In genomic region chr3:127467386-127467785, GRCh38 we compare ENCODE assay signal across 22 cellular contexts.
DNase-seq lines count a peak whose midpoint lies in the region; ATAC-seq and TF ChIP-seq lines count a peak whose summit lies in the region.
"Had no signal": no experiment of that assay in that cellular context is flagged by ENCODE, and none has a peak within 500 bp of the region (broad histone marks: within the 10 kb centered on the region; RNA-seq: fewer than 3 reads in every experiment).

No MANE protein-coding gene starts in this region.

- no peaks in the 10 kb centered on the region for H3K36me3 ChIP-seq in H7 (replicated peaks; ENCODE audit: control insufficient read depth, insufficient read depth, low read length)
- H3K36me3 ChIP-seq: cardiac muscle cell, uterus had no signal

- ATAC-seq in activated CD8-positive, alpha-beta T cell treated with anti-CD3 and anti-CD28 coated beads for 36 hours: peak; percentile 60
- ATAC-seq in T-helper 17 cell (no peak), GM21367 (IDR thresholded peaks at IDR 0.05; ENCODE audit: unreplicated experiment) (no peak)
- ATAC-seq: psoas muscle had no signal

- intact Hi-C loops in activated CD8-positive, alpha-beta T cell treated with anti-CD3 and anti-CD28 coated beads for 36 hours (cut with micrococcal nuclease): no loop called here

- CTCF ChIA-PET in activated CD8-positive, alpha-beta T cell treated with anti-CD3 and anti-CD28 coated beads for 36 hours (lab: Charles Lee): interaction anchor here (1.0 kb wide), 1 partner anchor 716 kb away, joined by 3 read pairs; no protein-coding TSS in a partner anchor

- POLR2A ChIA-PET in activated CD8-positive, alpha-beta T cell treated with anti-CD3 and anti-CD28 coated beads for 36 hours (lab: Charles Lee): no interaction called here

- H3K27ac Mint-ChIP-seq in activated CD8-positive, alpha-beta T cell treated with anti-CD3 and anti-CD28 coated beads for 36 hours: no peak overlapping the region
- no peak overlapping the region for H3K27ac Mint-ChIP-seq in T-helper 17 cell
- H3K27ac Mint-ChIP-seq: activated B cell treated with CpG ODN at 0.5 μM for 24 hours; activated naive CD8-positive, alpha-beta T cell; CD4-positive, CD25-positive, alpha-beta regulatory T cell had no signal

- peak; percentile 52 for DNase-seq in Ammon's horn (ENCODE audit: low spot score)
- peak; percentile 85 for DNase-seq in H7
- DNase-seq in activated CD8-positive, alpha-beta T cell treated with anti-CD3 and anti-CD28 coated beads for 36 hours: peak; percentile 49
- DNase-seq in middle frontal gyrus (ENCODE audit: extremely low spot score, low spot score): peak; percentile 33
- DNase-seq in NCI-H2107 (lab: John Stamatoyannopoulos, UW): no peak
- DNase-seq in T-helper 17 cell: no peak
- no peak for DNase-seq in NCI-H1694 treated with DMSO at 0.1 percent for 48 hours (lab: John Stamatoyannopoulos, UW)
- DNase-seq: activated B cell treated with CpG ODN at 0.5 μM for 24 hours; aorta; CD4-positive, CD25-positive, alpha-beta regulatory T cell; cortex of kidney; kidney; NCI-H1092; NCI-H187 treated with DMSO at 0.1 percent for 48 hours; NCI-H748 treated with DMSO at 0.1 percent for 48 hours; psoas muscle; stimulated activated CD4-positive, alpha-beta T cell treated with anti-CD3 and anti-CD28 coated beads, Interleukin-1b, Interleukin-23, amount 100 ng/mL, for 48 hours; substantia nigra; uterus had no signal

- H3K9me3 Mint-ChIP-seq in activated CD8-positive, alpha-beta T cell treated with anti-CD3 and anti-CD28 coated beads for 36 hours: peaks cover 6% of the 10 kb centered on the region

- H3K4me1 Mint-ChIP-seq in activated CD8-positive, alpha-beta T cell treated with anti-CD3 and anti-CD28 coated beads for 36 hours (ENCODE audit: low read depth): peaks cover 3% of the 10 kb centered on the region
- H3K4me1 Mint-ChIP-seq in T-helper 17 cell: no peaks in the 10 kb centered on the region
- H3K4me1 Mint-ChIP-seq: activated B cell treated with CpG ODN at 0.5 μM for 24 hours; CD4-positive, CD25-positive, alpha-beta regulatory T cell had no signal

- H3K27me3 Mint-ChIP-seq in activated CD8-positive, alpha-beta T cell treated with anti-CD3 and anti-CD28 coated beads for 36 hours: peaks cover 7% of the 10 kb centered on the region
- peaks cover 45% of the 10 kb centered on the region for H3K27me3 Mint-ChIP-seq in T-helper 17 cell
- H3K27me3 Mint-ChIP-seq: activated naive CD8-positive, alpha-beta T cell had no signal

- no peaks in the 10 kb centered on the region for H3K27me3 ChIP-seq in H7 (ENCODE audit: control insufficient read depth, insufficient read depth, low read length)
- H3K27me3 ChIP-seq: cardiac muscle cell, uterus had no signal

- H3K4me3 ChIP-seq in H7 (ENCODE audit: insufficient read depth, low read depth, low read length): no peak overlapping the region
- H3K4me3 ChIP-seq: cardiac muscle cell, psoas muscle, uterus had no signal

- no peak overlapping the region for H3K4me3 Mint-ChIP-seq in activated CD8-positive, alpha-beta T cell treated with anti-CD3 and anti-CD28 coated beads for 36 hours
- H3K4me3 Mint-ChIP-seq in T-helper 17 cell: no peak overlapping the region
- H3K4me3 Mint-ChIP-seq: activated B cell treated with CpG ODN at 0.5 μM for 24 hours; activated naive CD8-positive, alpha-beta T cell; CD4-positive, CD25-positive, alpha-beta regulatory T cell had no signal

- H3K36me3 Mint-ChIP-seq in activated CD8-positive, alpha-beta T cell treated with anti-CD3 and anti-CD28 coated beads for 36 hours (ENCODE audit: low read depth): no peaks in the 10 kb centered on the region
- H3K36me3 Mint-ChIP-seq in T-helper 17 cell (ENCODE audit: low read depth): peaks cover 3% of the 10 kb centered on the region
- H3K36me3 Mint-ChIP-seq: activated naive CD8-positive, alpha-beta T cell; CD4-positive, CD25-positive, alpha-beta regulatory T cell had no signal

- H3K9me3 ChIP-seq in T-helper 17 cell (ENCODE audit: control insufficient read depth, low read length, poor library complexity, severe bottlenecking): no peaks in the 10 kb centered on the region
- H3K9me3 ChIP-seq: psoas muscle, uterus had no signal

- no peak for TF ChIP-seq CTCF in activated CD8-positive, alpha-beta T cell treated with anti-CD3 and anti-CD28 coated beads for 36 hours (IDR thresholded peaks at IDR 0.05)

Comparison
In these comparisons a context has a peak if more than half of its experiments do, and no peak if none do; other contexts are left out.
1. DNase-seq: peak in Ammon's horn (single experiment), H7 (single experiment), activated CD8-positive, alpha-beta T cell treated with anti-CD3 and anti-CD28 coated beads for 36 hours (single experiment) and middle frontal gyrus (single experiment); none in NCI-H2107 (single experiment), T-helper 17 cell (0 of 3) and NCI-H1694 treated with DMSO at 0.1 percent for 48 hours (single experiment).